In genomic region chr3:114126461-114126860, GRCh38 we compare ENCODE assay signal across 17 cellular contexts. TPM values are rescaled to one million over a fixed set of nuclear protein-coding genes. Genes with fewer than 3 reads are reported as not detected.
DNase-seq lines count a peak whose midpoint lies in the region; ATAC-seq and TF ChIP-seq lines count a peak whose summit lies in the region.
"Had no signal": no experiment of that assay in that cellular context is flagged by ENCODE, and none has a peak within 500 bp of the region (broad histone marks: within the 10 kb centered on the region; RNA-seq: fewer than 3 reads in every experiment).

No MANE protein-coding gene starts in this region.

- intact Hi-C loops in Panc1 (cut with micrococcal nuclease; ENCODE audit: unreplicated experiment) (no loop called here), dorsolateral prefrontal cortex (cut with DNase I) (no loop called here)

- no peak overlapping the region for H3K23ac ChIP-seq in mesenchymal stem cell (ENCODE audit: low read length in 2 of 2)

- H3K4me1 ChIP-seq in HEK293 (ENCODE audit: control insufficient read depth, insufficient read depth, low read length) (no peaks in the 10 kb centered on the region), Panc1 (ENCODE audit: control insufficient read depth, insufficient read depth, low read length) (no peaks in the 10 kb centered on the region), mesenchymal stem cell (ENCODE audit: control insufficient read depth, insufficient read depth, low read depth, low read length) (peaks cover 2% of the 10 kb centered on the region)

- POLR2A ChIA-PET in HEK293 (lab: Yijun Ruan, JAX) (no interaction called here), Panc1 (lab: Charles Lee) (no interaction called here)

- peak overlapping the region in 1 of 2 experiments; percentile 8 for H3K4ac ChIP-seq in mesenchymal stem cell (ENCODE audit: low read depth in 1 of 2, low read length in 2 of 2)

- no peak overlapping the region for H3K27ac ChIP-seq in HEK293 (ENCODE audit: extremely low read depth, low read depth, low read length)
- H3K27ac ChIP-seq in Panc1 (ENCODE audit: low read length), result no peak overlapping the region
- H3K27ac ChIP-seq in mesenchymal stem cell (ENCODE audit: low read length, poor library complexity, severe bottlenecking), result no peak overlapping the region
- no peak overlapping the region for H3K27ac ChIP-seq in dorsolateral prefrontal cortex
- H3K27ac ChIP-seq: C4-2B, KMS-11 had no signal

- no peak overlapping the region for H3K4me3 ChIP-seq in HEK293 (ENCODE audit: low read depth, low read length)
- H3K4me3 ChIP-seq in Panc1 (ENCODE audit: low read depth in 2 of 2, low read length in 2 of 2), result no peak overlapping the region
- no peak overlapping the region for H3K4me3 ChIP-seq in mesenchymal stem cell (ENCODE audit: insufficient read depth in 1 of 2, low read depth in 1 of 2, low read length in 2 of 2)
- no peak overlapping the region for H3K4me3 ChIP-seq in dorsolateral prefrontal cortex
- H3K4me3 ChIP-seq: HAP-1 had no signal

- no peak for TF ChIP-seq CTCF in HEK293 (tag by site-specific recombination; IDR thresholded peaks at IDR 0.05)
- no peak for TF ChIP-seq CTCF in Panc1 (IDR thresholded peaks at IDR 0.05)
- TF ChIP-seq CTCF in dorsolateral prefrontal cortex (IDR thresholded peaks at IDR 0.05 in 54 of 56, conservative IDR thresholded peaks at IDR 0.05 in 2 of 56; ENCODE audit: low read depth in 1 of 56, partially characterized antibody in 56 of 56), result no peak

- ATAC-seq in Panc1, result 0 out of 2 replicates have a peak, but pooled peaks have one; percentile 56

- no peak overlapping the region for H3K9ac ChIP-seq in mesenchymal stem cell (ENCODE audit: low read length)
- H3K9ac ChIP-seq: KMS-11 had no signal

- H3K14ac ChIP-seq in mesenchymal stem cell (ENCODE audit: low read length in 2 of 2), result no peak overlapping the region

- peak overlapping the region in 1 of 2 experiments; percentile 65 for H3K18ac ChIP-seq in mesenchymal stem cell (ENCODE audit: low read depth in 1 of 2, low read length in 2 of 2)

- no peak overlapping the region for H4K91ac ChIP-seq in mesenchymal stem cell (ENCODE audit: low read length)

- CTCF ChIA-PET in HEK293 (lab: Yijun Ruan, JAX) (no interaction called here), Panc1 (lab: Charles Lee) (no interaction called here)

- DNase-seq in ELR (ENCODE audit: low read depth), result peak; percentile 14
- no peak for DNase-seq in Panc1 (ENCODE audit: low read depth, low spot score)
- DNase-seq in mesenchymal stem cell, result no peak
- DNase-seq in activated gamma-delta T cell (lab: John Stamatoyannopoulos, UW), result no peak
- no peak for DNase-seq in dorsolateral prefrontal cortex
- no peak for DNase-seq in NCI-H524 treated with DMSO at 0.1 percent for 48 hours (lab: John Stamatoyannopoulos, UW)
- DNase-seq: ACHN; CD4-positive, alpha-beta memory T cell; DMS153; DND-41; EL had no signal

- WGBS in mesenchymal stem cell, result no CpG with 5 or more reads among the region's 1 CpG

- no TSS peak for BruUV-seq in Panc1 (replicated peaks; lab: Mats Ljungman, UMichigan)

- H3K36me3 ChIP-seq in HEK293 (ENCODE audit: control insufficient read depth in 2 of 2, insufficient read depth in 1 of 2, low read length in 2 of 2) (no peaks in the 10 kb centered on the region), Panc1 (ENCODE audit: control insufficient read depth, insufficient read depth, low read length) (no peaks in the 10 kb centered on the region), mesenchymal stem cell (ENCODE audit: control insufficient read depth in 1 of 2, insufficient read depth in 2 of 2, low read depth in 1 of 2, low read length in 2 of 2) (no peaks in the 10 kb centered on the region)
- H3K36me3 ChIP-seq: HAP-1 had no signal

- no peak overlapping the region for H4K8ac ChIP-seq in mesenchymal stem cell (ENCODE audit: low read length)

- no peak overlapping the region for H3K4me2 ChIP-seq in mesenchymal stem cell (ENCODE audit: low read length, poor library complexity, severe bottlenecking)
- H3K4me2 ChIP-seq: KMS-11 had no signal

- peak overlapping the region; percentile 67 for H2BK120ac ChIP-seq in mesenchymal stem cell (ENCODE audit: low read depth, low read length)

- H2BK15ac ChIP-seq in mesenchymal stem cell (ENCODE audit: low read depth, poor library complexity, severe bottlenecking), result no peak overlapping the region

- H2AFZ ChIP-seq in mesenchymal stem cell (ENCODE audit: low read depth, low read length), result no peak overlapping the region

- H3K79me1 ChIP-seq in mesenchymal stem cell (replicated peaks; ENCODE audit: low read length, poor library complexity, severe bottlenecking), result no peaks in the 10 kb centered on the region

- in situ Hi-C loops in Panc1 (cut with HindIII; ENCODE audit: low pct_unique_long_range_greater_than_20kb, low sequenced_read_pairs), result no loop called here

- H2AK5ac ChIP-seq in mesenchymal stem cell (ENCODE audit: low read length, severe bottlenecking), result no peak overlapping the region

- H2BK12ac ChIP-seq in mesenchymal stem cell (ENCODE audit: low read length in 2 of 2), result no peak overlapping the region

- H3K9me3 ChIP-seq in HEK293 (ENCODE audit: control insufficient read depth, insufficient read depth, low read depth, low read length), result no peaks in the 10 kb centered on the region
- no peaks in the 10 kb centered on the region for H3K9me3 ChIP-seq in Panc1 (ENCODE audit: control insufficient read depth, insufficient read depth, low read depth, low read length)
- H3K9me3 ChIP-seq in mesenchymal stem cell (ENCODE audit: control insufficient read depth, low read length), result no peaks in the 10 kb centered on the region
- H3K9me3 ChIP-seq: HAP-1 had no signal

- H2BK5ac ChIP-seq in mesenchymal stem cell (ENCODE audit: low read depth, low read length, poor library complexity, severe bottlenecking), result no peak overlapping the region

- H3K27me3 ChIP-seq in Panc1 (ENCODE audit: control insufficient read depth, insufficient read depth, low read length) (no peaks in the 10 kb centered on the region), mesenchymal stem cell (ENCODE audit: control insufficient read depth in 1 of 2, insufficient read depth in 1 of 2, low read length in 2 of 2) (no peaks in the 10 kb centered on the region), dorsolateral prefrontal cortex (no peaks in the 10 kb centered on the region)

TF ChIP-seq in HEK293, 187 proteins besides CTCF, POLR2A, EP300 and RAD21:
- no peak for TF ChIP-seq ZNF362 (tag by site-specific recombination; IDR thresholded peaks at IDR 0.05)
- no peak for TF ChIP-seq ZNF202 (tag by site-specific recombination; IDR thresholded peaks at IDR 0.05; ENCODE audit: borderline replicate concordance)
- peak; percentile 40; the same call in 1 of the 2 replicates for TF ChIP-seq ZNF629 (tag by site-specific recombination; IDR thresholded peaks at IDR 0.05)

RNA-seq across cellular contexts. Expression of gene DRD3, which starts 52.4 kb away (rescaled TPM):
- total RNA-seq in Panc1 (2021; ENCODE audit: unreplicated experiment) (not detected), dorsolateral prefrontal cortex (under 1 TPM in 8 of 120 experiments, not detected in 112; 0.28 to 0.56 (median 0.32) TPM)
- polyA plus RNA-seq in Panc1 (2012; ENCODE audit: insufficient read length), result not detected
- polyA plus RNA-seq in mesenchymal stem cell (2013, experiment 1 of 2), result not detected
- not detected for polyA plus RNA-seq in mesenchymal stem cell (2013, experiment 2 of 2)
- total RNA-seq: H4 had no signal
- polyA plus RNA-seq: BJ; CD4-positive, alpha-beta memory T cell had no signal
